18 cellular contexts compared by ENCODE assay signal in the genomic region with DNA sequence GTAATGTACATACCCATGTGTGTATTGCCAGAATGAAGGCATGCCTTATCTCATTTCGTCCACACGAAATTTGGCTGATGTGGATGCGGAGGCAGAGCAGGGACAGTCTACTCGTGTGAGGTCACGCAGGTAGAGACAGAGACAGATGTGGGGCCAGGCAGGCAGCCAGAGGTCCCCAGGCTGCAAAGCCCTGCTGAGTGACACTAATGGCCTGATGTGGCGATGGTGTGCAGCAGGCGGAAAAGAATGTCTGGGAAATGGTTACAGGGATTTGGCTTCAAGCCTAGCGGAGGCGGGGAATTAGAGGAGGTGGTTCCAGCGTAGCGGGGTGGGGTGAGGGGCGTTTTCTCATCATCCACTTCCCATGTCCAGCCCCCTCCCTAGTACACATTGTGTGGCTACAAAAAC. TPM values are rescaled to one million over a fixed set of nuclear protein-coding genes. Genes with fewer than 3 reads are reported as not detected.
DNase-seq lines count a peak whose midpoint lies in the region; ATAC-seq, FAIRE-seq and TF ChIP-seq lines count a peak whose summit lies in the region.
"Had no signal": no experiment of that assay in that cellular context is flagged by ENCODE, and none has a peak within 500 bp of the region (broad histone marks: within the 10 kb centered on the region; RNA-seq: fewer than 3 reads in every experiment).

No MANE protein-coding gene starts in this region.

- FAIRE-seq in pancreas (lab: Jason Lieb, UNC): no peak

- no peaks in the 10 kb centered on the region for H3K9me3 Mint-ChIP-seq in Calu3 (ENCODE audit: low read depth, unreplicated experiment)
- H3K9me3 Mint-ChIP-seq in activated T-helper 1 cell treated with anti-CD3 and anti-CD28 coated beads, Interleukin-12 subunit alpha, Interleukin-12 subunit beta, Interleukin-2, Interleukin-4 antibody, amounts not matched to agents 30 ng/mL and 10 ng/mL and 1 ng/mL, durations not matched to agents 14 hours and 24 hours and 36 hours: no peaks in the 10 kb centered on the region
- H3K9me3 Mint-ChIP-seq: activated CD8-positive, alpha-beta T cell treated with anti-CD3 and anti-CD28 coated beads for 36 hours had no signal

- no peak for TF ChIP-seq POLR2A in body of pancreas (IDR thresholded peaks at IDR 0.05)

- H3K18ac ChIP-seq in mesendoderm (ENCODE audit: low read length): no peak overlapping the region

- no peak overlapping the region for H2BK120ac ChIP-seq in mesendoderm (ENCODE audit: low read depth, low read length)

- H3K4me3 Mint-ChIP-seq in Calu3 (ENCODE audit: low read depth, unreplicated experiment): no peak overlapping the region
- H3K4me3 Mint-ChIP-seq in activated T-helper 1 cell treated with anti-CD3 and anti-CD28 coated beads, Interleukin-12 subunit alpha, Interleukin-12 subunit beta, Interleukin-2, Interleukin-4 antibody, amounts not matched to agents 30 ng/mL and 10 ng/mL and 1 ng/mL, durations not matched to agents 14 hours and 24 hours and 36 hours: no peak overlapping the region
- H3K4me3 Mint-ChIP-seq: activated CD8-positive, alpha-beta T cell treated with anti-CD3 and anti-CD28 coated beads for 36 hours had no signal

- peak; percentile 99 for TF ChIP-seq EP300 in Ishikawa (IDR thresholded peaks at IDR 0.05; ENCODE audit: borderline replicate concordance)

- H2BK5ac ChIP-seq in mesendoderm (ENCODE audit: low read length): no peak overlapping the region

- CTCF ChIA-PET in Calu3 (lab: Charles Lee): no interaction called here

- H3K4me3 ChIP-seq in body of pancreas (no peak overlapping the region), pancreas (no peak overlapping the region), mesendoderm (ENCODE audit: low read length) (no peak overlapping the region)
- H3K4me3 ChIP-seq: ovary, tibial nerve had no signal

- H3K79me1 ChIP-seq in mesendoderm (ENCODE audit: low read length): no peaks in the 10 kb centered on the region

- H3K4me1 ChIP-seq in body of pancreas (no peaks in the 10 kb centered on the region), pancreas (no peaks in the 10 kb centered on the region), mesendoderm (ENCODE audit: control insufficient read depth, low read depth, low read length) (no peaks in the 10 kb centered on the region)
- H3K4me1 ChIP-seq: tibial nerve had no signal

- H3K9me3 ChIP-seq in body of pancreas (no peaks in the 10 kb centered on the region), pancreas (no peaks in the 10 kb centered on the region)
- H3K9me3 ChIP-seq: ovary, tibial nerve had no signal

- H3K27me3 Mint-ChIP-seq in Calu3 (ENCODE audit: unreplicated experiment): peaks cover 18% of the 10 kb centered on the region
- H3K27me3 Mint-ChIP-seq in activated T-helper 1 cell treated with anti-CD3 and anti-CD28 coated beads, Interleukin-12 subunit alpha, Interleukin-12 subunit beta, Interleukin-2, Interleukin-4 antibody, amounts not matched to agents 30 ng/mL and 10 ng/mL and 1 ng/mL, durations not matched to agents 14 hours and 24 hours and 36 hours (ENCODE audit: insufficient read depth): no peaks in the 10 kb centered on the region

- H3K27ac Mint-ChIP-seq in Calu3 (ENCODE audit: unreplicated experiment): no peak overlapping the region
- H3K27ac Mint-ChIP-seq in activated T-helper 1 cell treated with anti-CD3 and anti-CD28 coated beads, Interleukin-12 subunit alpha, Interleukin-12 subunit beta, Interleukin-2, Interleukin-4 antibody, amounts not matched to agents 30 ng/mL and 10 ng/mL and 1 ng/mL, durations not matched to agents 14 hours and 24 hours and 36 hours: no peak overlapping the region
- H3K27ac Mint-ChIP-seq: activated CD8-positive, alpha-beta T cell treated with anti-CD3 and anti-CD28 coated beads for 36 hours had no signal

- H3K27ac ChIP-seq in body of pancreas (no peak overlapping the region), pancreas (no peak overlapping the region), mesendoderm (ENCODE audit: low read depth, low read length) (no peak overlapping the region)
- H3K27ac ChIP-seq: ovary, tibial nerve had no signal

- no peak overlapping the region for H2AK5ac ChIP-seq in mesendoderm (ENCODE audit: low read length)

- DNase-seq in Calu3 (peak; percentile 42), body of pancreas (peak; percentile 42 to 71 (median 70)), pancreas (peak in 5 of 6 donors; percentile 26 to 71 (median 66)), mesendoderm (no peak), cerebellar cortex (ENCODE audit: low spot score) (no peak)
- DNase-seq in activated T-helper 1 cell treated with anti-CD3 and anti-CD28 coated beads, Interleukin-12 subunit alpha, Interleukin-12 subunit beta, Interleukin-2, Interleukin-4 antibody, amounts not matched to agents 30 ng/mL and 10 ng/mL and 1 ng/mL, durations not matched to agents 14 hours and 24 hours and 36 hours (ENCODE audit: low spot score): no peak
- DNase-seq: activated CD8-positive, alpha-beta T cell treated with anti-CD3 and anti-CD28 coated beads for 36 hours; aorta; dermis blood vessel endothelial cell; NK-92 treated with Interleukin-12 subunit alpha and Interleukin-12 subunit beta, amount 100 ng/mL, for 24 hours; ovary; T1000 had no signal

- H3K56ac ChIP-seq in mesendoderm (ENCODE audit: low read length): no peak overlapping the region

- peak; percentile 43; the same call in 1 of the 2 replicates for TF ChIP-seq RAD21 in Ishikawa (IDR thresholded peaks at IDR 0.05; ENCODE audit: low read depth)

- H3K79me2 ChIP-seq in mesendoderm (ENCODE audit: control insufficient read depth, insufficient read depth, low read length): no peaks in the 10 kb centered on the region

- no peak overlapping the region for H4K5ac ChIP-seq in mesendoderm (ENCODE audit: low read length)

- TF ChIP-seq CTCF in Calu3 (IDR thresholded peaks at IDR 0.05; ENCODE audit: unreplicated experiment) (no peak), body of pancreas (IDR thresholded peaks at IDR 0.05) (no peak), pancreas (IDR thresholded peaks at IDR 0.05) (no peak)

- no peaks in the 10 kb centered on the region for H3K36me3 ChIP-seq in body of pancreas (replicated peaks in 1 of 2; ENCODE audit: insufficient read depth in 1 of 2, low read depth in 2 of 2)
- H3K36me3 ChIP-seq in pancreas: no peaks in the 10 kb centered on the region
- H3K36me3 ChIP-seq in mesendoderm (ENCODE audit: control insufficient read depth, insufficient read depth, low read length): no peaks in the 10 kb centered on the region
- H3K36me3 ChIP-seq: ovary, tibial nerve had no signal

- H3K23ac ChIP-seq in mesendoderm (ENCODE audit: low read length): no peak overlapping the region

- no peaks in the 10 kb centered on the region for H3K27me3 ChIP-seq in body of pancreas
- no peaks in the 10 kb centered on the region for H3K27me3 ChIP-seq in pancreas
- no peaks in the 10 kb centered on the region for H3K27me3 ChIP-seq in mesendoderm (ENCODE audit: insufficient read depth, low read length, poor library complexity)
- H3K27me3 ChIP-seq: ovary had no signal

- H3K4me2 ChIP-seq in mesendoderm (ENCODE audit: low read length): no peak overlapping the region

- H3K36me3 Mint-ChIP-seq in Calu3 (ENCODE audit: insufficient read depth, unreplicated experiment): peaks cover 4% of the 10 kb centered on the region
- no peaks in the 10 kb centered on the region for H3K36me3 Mint-ChIP-seq in activated T-helper 1 cell treated with anti-CD3 and anti-CD28 coated beads, Interleukin-12 subunit alpha, Interleukin-12 subunit beta, Interleukin-2, Interleukin-4 antibody, amounts not matched to agents 30 ng/mL and 10 ng/mL and 1 ng/mL, durations not matched to agents 14 hours and 24 hours and 36 hours (ENCODE audit: low read depth)

- H3K4me1 Mint-ChIP-seq in Calu3 (ENCODE audit: low read depth, unreplicated experiment): peaks cover 28% of the 10 kb centered on the region
- H3K4me1 Mint-ChIP-seq in activated T-helper 1 cell treated with anti-CD3 and anti-CD28 coated beads, Interleukin-12 subunit alpha, Interleukin-12 subunit beta, Interleukin-2, Interleukin-4 antibody, amounts not matched to agents 30 ng/mL and 10 ng/mL and 1 ng/mL, durations not matched to agents 14 hours and 24 hours and 36 hours (ENCODE audit: low read depth): no peaks in the 10 kb centered on the region

- H2BK15ac ChIP-seq in mesendoderm (replicated peaks; ENCODE audit: low read depth): no peak overlapping the region

- no TSS peak for BruUV-seq in Calu3 (replicated peaks; lab: Mats Ljungman, UMichigan)

- no peak overlapping the region for H3K9ac ChIP-seq in mesendoderm (ENCODE audit: low read length)

- no peak overlapping the region for H3K4ac ChIP-seq in mesendoderm (ENCODE audit: low read depth, low read length)

- no peak overlapping the region for H4K8ac ChIP-seq in mesendoderm (ENCODE audit: low read depth, low read length)

- 13 to 20% methylated on average over 7 to 12 of the region's 12 CpGs for WGBS in body of pancreas, 2 donors
- WGBS in pancreas, 2 donors: 13 to 14% methylated on average over 12 of the region's 12 CpGs
- no CpG with 5 or more reads among the region's 12 CpGs for WGBS in mesendoderm (ENCODE audit: extremely low coverage, insufficient coverage, low lambda C conversion rate)

- peak; percentile 78 for ATAC-seq in body of pancreas
- peak; percentile 66 to 93 (median 88) for ATAC-seq in pancreas
- no peak for ATAC-seq in HG03442 (IDR thresholded peaks at IDR 0.05; ENCODE audit: unreplicated experiment)
- ATAC-seq: activated CD8-positive, alpha-beta T cell treated with anti-CD3 and anti-CD28 coated beads for 36 hours had no signal

- intact Hi-C loops in Calu3 (cut with micrococcal nuclease; ENCODE audit: unreplicated experiment): loop anchor here (5.0 kb wide), 1 partner anchor 90 kb away; no protein-coding TSS in a partner anchor
- intact Hi-C loops in body of pancreas (cut with DNase I): no loop called here
- intact Hi-C loops in pancreas (cut with DNase I): no loop called here
- intact Hi-C loops in activated T-helper 1 cell treated with anti-CD3 and anti-CD28 coated beads, Interleukin-12 subunit alpha, Interleukin-12 subunit beta, Interleukin-2, Interleukin-4 antibody, amounts not matched to agents 30 ng/mL and 10 ng/mL and 1 ng/mL, durations not matched to agents 14 hours and 24 hours and 36 hours (cut with micrococcal nuclease): no loop called here

RNA-seq across cellular contexts. Expression of gene IZUMO2, which starts 4.2 kb away (rescaled TPM):
- total RNA-seq in Calu3 (2022): not detected in 2 replicates
- total RNA-seq in body of pancreas: not detected
- total RNA-seq in pancreas: not detected
- not detected for polyA plus RNA-seq in pancreas
- 0.53 TPM for polyA plus RNA-seq in mesendoderm (2013, experiment 1 of 2)
- polyA plus RNA-seq in mesendoderm (2013, experiment 2 of 2): 0.87 TPM
- total RNA-seq in activated T-helper 1 cell treated with anti-CD3 and anti-CD28 coated beads, Interleukin-12 subunit alpha, Interleukin-12 subunit beta, Interleukin-2, Interleukin-4 antibody, amounts not matched to agents 30 ng/mL and 10 ng/mL and 1 ng/mL, durations not matched to agents 14 hours and 24 hours and 36 hours: not detected in 2 replicates
- total RNA-seq: activated CD8-positive, alpha-beta T cell treated with anti-CD3 and anti-CD28 coated beads for 36 hours; aorta; dermis blood vessel endothelial cell; fibroblast of lung; G401; ovary; tibial nerve had no signal
- polyA plus RNA-seq: aorta, BJ, fibroblast of lung, ovary had no signal

RNA-seq across cellular contexts. Expression of gene MYH14, which starts 36.1 kb away (rescaled TPM):
- total RNA-seq in Calu3 (2022) (255 and 312 TPM in 2 replicates), body of pancreas (10 to 100 TPM; 40.9 to 61.2 TPM), pancreas (10 to 100 TPM; 30.7 to 75.7 (median 34.4) TPM)
- 10 to 100 TPM; 21.4 to 74.4 TPM for polyA plus RNA-seq in pancreas
- polyA plus RNA-seq in mesendoderm (2013, experiment 1 of 2): 4.5 TPM
- polyA plus RNA-seq in mesendoderm (2013, experiment 2 of 2): 4.7 TPM
- total RNA-seq in activated T-helper 1 cell treated with anti-CD3 and anti-CD28 coated beads, Interleukin-12 subunit alpha, Interleukin-12 subunit beta, Interleukin-2, Interleukin-4 antibody, amounts not matched to agents 30 ng/mL and 10 ng/mL and 1 ng/mL, durations not matched to agents 14 hours and 24 hours and 36 hours: not detected in 2 replicates
- total RNA-seq: activated CD8-positive, alpha-beta T cell treated with anti-CD3 and anti-CD28 coated beads for 36 hours; fibroblast of lung had no signal
- polyA plus RNA-seq: BJ, fibroblast of lung had no signal

Comparison
In these comparisons a context has a peak if more than half of its experiments do, and no peak if none do; other contexts are left out.
1. DNase-seq: peak in Calu3 (single experiment), body of pancreas (4 of 4) and pancreas (5 of 6); none in mesendoderm (single experiment), activated T-helper 1 cell treated with anti-CD3 and anti-CD28 coated beads, Interleukin-12 subunit alpha, Interleukin-12 subunit beta, Interleukin-2, Interleukin-4 antibody, amounts not matched to agents 30 ng/mL and 10 ng/mL and 1 ng/mL, durations not matched to agents 14 hours and 24 hours and 36 hours (single experiment) and cerebellar cortex (single experiment).
2. RNA of gene MYH14, which starts 36.1 kb away (total RNA-seq): 255 to 312 TPM in Calu3, 40.9 to 61.2 TPM in body of pancreas and 30.7 to 75.7 TPM in pancreas; not detected in activated T-helper 1 cell treated with anti-CD3 and anti-CD28 coated beads, Interleukin-12 subunit alpha, Interleukin-12 subunit beta, Interleukin-2, Interleukin-4 antibody, amounts not matched to agents 30 ng/mL and 10 ng/mL and 1 ng/mL, durations not matched to agents 14 hours and 24 hours and 36 hours; every median in the first group is over 10 times any median in the second.